Comparison of ENCODE assay signal across 8 cellular contexts in the genomic region with DNA sequence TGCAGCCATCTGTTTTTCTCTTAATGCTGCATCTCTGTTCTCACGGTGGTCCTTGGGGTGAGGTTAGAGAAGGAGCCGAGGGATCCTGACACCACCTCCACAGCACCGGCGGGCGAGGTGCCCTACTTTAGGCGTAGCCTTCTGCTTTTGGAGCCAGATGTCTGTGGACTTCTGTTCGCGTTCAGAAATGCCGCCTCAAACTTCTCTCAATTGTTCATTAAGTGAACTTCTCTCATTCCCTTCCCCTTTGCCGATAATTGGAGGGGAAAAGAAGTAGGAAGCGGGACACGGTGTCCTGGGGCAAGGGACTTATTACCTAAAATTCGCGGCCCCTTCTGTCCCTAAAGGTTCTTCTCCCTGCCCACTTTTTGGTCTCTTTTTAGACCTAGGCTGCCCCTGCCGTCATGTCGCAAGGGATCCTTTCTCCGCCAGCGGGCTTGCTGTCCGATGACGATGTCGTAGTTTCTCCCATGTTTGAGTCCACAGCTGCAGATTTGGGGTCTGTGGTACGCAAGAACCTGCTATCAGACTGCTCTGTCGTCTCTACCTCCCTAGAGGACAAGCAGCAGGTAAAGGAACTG. TPM values are rescaled to one million over a fixed set of nuclear protein-coding genes. Genes with fewer than 3 reads are reported as not detected.
DNase-seq lines count a peak whose midpoint lies in the region; ATAC-seq, FAIRE-seq and TF ChIP-seq lines count a peak whose summit lies in the region.

No MANE protein-coding gene starts in this region.

- H3K27ac ChIP-seq in CD8-positive, alpha-beta T cell (ENCODE audit: low read depth, low read length), result no peak overlapping the region
- H3K27ac ChIP-seq in astrocyte (ENCODE audit: low read depth, low read length) (peak overlapping the region; percentile 46), mesodermal cell (ENCODE audit: low read depth, low read length, severe bottlenecking) (peak overlapping the region; percentile 98)

- 0 to 2% methylated on average over 11 to 12 of the region's 23 CpGs for WGBS in mesodermal cell (ENCODE audit: insufficient coverage in 2 of 2), 2 experiments

- H4K20me1 ChIP-seq in astrocyte (ENCODE audit: insufficient read depth, low read length), result peaks cover 6% of the 10 kb centered on the region

- H3K79me2 ChIP-seq in astrocyte (ENCODE audit: insufficient read depth, low read length), result peaks cover 71% of the 10 kb centered on the region

- peaks cover 18% of the 10 kb centered on the region for H3K36me3 Mint-ChIP-seq in CD8-positive, alpha-beta T cell
- H3K36me3 Mint-ChIP-seq in astrocyte (ENCODE audit: low read depth, unreplicated experiment) (no peaks in the 10 kb centered on the region), T-helper 17 cell (ENCODE audit: low read depth) (no peaks in the 10 kb centered on the region)

- POLR2A ChIA-PET in CD8-positive, alpha-beta T cell (lab: Charles Lee), result interaction anchor here (0.7 to 2.5 kb wide), 3 partner anchors 158 to 1175 kb away, joined by 3 to 12 read pairs (median 9); partner anchors contain the start of genes FAM53C and KDM3B

- no peaks in the 10 kb centered on the region for H3K27me3 ChIP-seq in CD8-positive, alpha-beta T cell (ENCODE audit: insufficient read depth, low read length)
- no peaks in the 10 kb centered on the region for H3K27me3 ChIP-seq in astrocyte (ENCODE audit: insufficient read depth, low read length)

- H3K36me3 ChIP-seq in CD8-positive, alpha-beta T cell (ENCODE audit: insufficient read depth, low read length), result no peaks in the 10 kb centered on the region
- H3K36me3 ChIP-seq in astrocyte (ENCODE audit: insufficient read depth, low read length), result peaks cover 24% of the 10 kb centered on the region
- H3K36me3 ChIP-seq in mesodermal cell (ENCODE audit: control insufficient read depth, insufficient read depth, low read length), result peaks cover 60% of the 10 kb centered on the region

- H3K4me2 ChIP-seq in astrocyte (ENCODE audit: low read length), result peak overlapping the region; percentile 87

- H3K9ac ChIP-seq in astrocyte (ENCODE audit: low read length), result peak overlapping the region; percentile 98

- TF ChIP-seq CTCF in CD8-positive, alpha-beta T cell (IDR thresholded peaks at IDR 0.05), result no peak
- TF ChIP-seq CTCF in astrocyte (IDR thresholded peaks at IDR 0.05; ENCODE audit: insufficient read depth, low read depth, low read length), result no peak

- no peak for FAIRE-seq in astrocyte (lab: Jason Lieb, UNC)
- FAIRE-seq in HTR-8/SVneo (lab: Jason Lieb, UNC), result no peak

- H3K4me3 Mint-ChIP-seq in CD8-positive, alpha-beta T cell, result no peak overlapping the region
- no peak overlapping the region for H3K4me3 Mint-ChIP-seq in astrocyte (ENCODE audit: unreplicated experiment)
- H3K4me3 Mint-ChIP-seq in T-helper 17 cell, result no peak overlapping the region

- no peak overlapping the region for H3K27ac Mint-ChIP-seq in CD8-positive, alpha-beta T cell
- peak overlapping the region; percentile 12 for H3K27ac Mint-ChIP-seq in astrocyte (ENCODE audit: unreplicated experiment)
- H3K27ac Mint-ChIP-seq in T-helper 17 cell, result no peak overlapping the region

- H3K4me1 Mint-ChIP-seq in CD8-positive, alpha-beta T cell (ENCODE audit: low read depth), result peaks cover 7% of the 10 kb centered on the region
- H3K4me1 Mint-ChIP-seq in astrocyte (ENCODE audit: low read depth, unreplicated experiment), result peaks cover 2% of the 10 kb centered on the region
- H3K4me1 Mint-ChIP-seq in T-helper 17 cell, result peaks cover 8% of the 10 kb centered on the region

- peaks cover 15% of the 10 kb centered on the region for H3K4me1 ChIP-seq in CD8-positive, alpha-beta T cell (ENCODE audit: insufficient read depth, low read length)
- peaks cover 12% of the 10 kb centered on the region for H3K4me1 ChIP-seq in astrocyte (ENCODE audit: insufficient read depth, low read length)
- peaks cover 5% of the 10 kb centered on the region for H3K4me1 ChIP-seq in mesodermal cell (ENCODE audit: control insufficient read depth, insufficient read depth, low read length, poor library complexity, severe bottlenecking)

- H3K9me3 ChIP-seq in CD8-positive, alpha-beta T cell (ENCODE audit: low read length), result no peaks in the 10 kb centered on the region
- H3K9me3 ChIP-seq in astrocyte (ENCODE audit: insufficient read depth, low read depth, low read length) (no peaks in the 10 kb centered on the region), mesodermal cell (ENCODE audit: control insufficient read depth, low read length) (no peaks in the 10 kb centered on the region), T-helper 17 cell (ENCODE audit: control insufficient read depth, low read length, poor library complexity, severe bottlenecking) (no peaks in the 10 kb centered on the region)

- H3K9me3 Mint-ChIP-seq in CD8-positive, alpha-beta T cell, result no peaks in the 10 kb centered on the region
- no peaks in the 10 kb centered on the region for H3K9me3 Mint-ChIP-seq in astrocyte (ENCODE audit: unreplicated experiment)

- CTCF ChIA-PET in CD8-positive, alpha-beta T cell (lab: Charles Lee), result interaction anchor here (0.5 to 2.6 kb wide), 9 partner anchors 28 to 325 kb away, joined by 3 to 8 read pairs (median 3); partner anchors contain the start of gene KDM3B

- H3K27me3 Mint-ChIP-seq in CD8-positive, alpha-beta T cell (ENCODE audit: low read depth), result no peaks in the 10 kb centered on the region
- H3K27me3 Mint-ChIP-seq in astrocyte (ENCODE audit: low read depth, unreplicated experiment) (no peaks in the 10 kb centered on the region), T-helper 17 cell (no peaks in the 10 kb centered on the region)

- no peak for DNase-seq in CD8-positive, alpha-beta T cell
- DNase-seq in astrocyte (ENCODE audit: low read depth) (no peak), T-helper 17 cell (no peak), HTR-8/SVneo (ENCODE audit: insufficient read length, low spot score) (no peak)
- DNase-seq in stimulated activated CD4-positive, alpha-beta T cell treated with anti-CD3 and anti-CD28 coated beads, Interleukin-4, amount 100 ng/mL, for 4 hours, result no peak

- H2AFZ ChIP-seq in astrocyte (ENCODE audit: low read depth, low read length), result peak overlapping the region; percentile 93

- intact Hi-C loops in CD8-positive, alpha-beta T cell (cut with DNase I, micrococcal nuclease), result loop anchor here (1.0 to 2.0 kb wide), 4 partner anchors 34 to 363 kb away; partner anchors contain the start of genes CDC25C (in 2 of the 2), CDC23 (in 1 of the 2) and ETF1 (in 1 of the 2)

- no peak for ATAC-seq in CD8-positive, alpha-beta T cell
- peak; percentile 2 for ATAC-seq in HG03457 (IDR thresholded peaks at IDR 0.05; ENCODE audit: unreplicated experiment)
- ATAC-seq in T-helper 17 cell, result no peak
- ATAC-seq in GM19395 (IDR thresholded peaks at IDR 0.05; ENCODE audit: unreplicated experiment), result no peak

- peak overlapping the region; percentile 67 for H3K4me3 ChIP-seq in CD8-positive, alpha-beta T cell (ENCODE audit: low read depth, low read length)
- H3K4me3 ChIP-seq in astrocyte (ENCODE audit: insufficient read depth, low read depth, low read length) (peak overlapping the region; percentile 99), mesodermal cell (ENCODE audit: extremely low read depth, insufficient read depth, low read length, poor library complexity, severe bottlenecking) (peak overlapping the region; percentile 84)

RNA-seq across cellular contexts. Expression of gene KIF20A, which starts 0.5 kb away (rescaled TPM):
- under 1 TPM in 1 of 2 experiments, not detected in 1; 0.19 TPM for total RNA-seq in CD8-positive, alpha-beta T cell
- 2.7 and 4.7 TPM in 2 replicates for total RNA-seq in astrocyte
- polyA plus RNA-seq in mesodermal cell (2013, experiment 1 of 2), result 71.1 TPM
- 75.8 TPM for polyA plus RNA-seq in mesodermal cell (2013, experiment 2 of 2)
- under 1 TPM in 1 of 2 donors, not detected in 1; 0.27 TPM for total RNA-seq in T-helper 17 cell

RNA-seq across cellular contexts. Expression of gene BRD8, which starts 0.9 kb away (rescaled TPM):
- 10 to 100 TPM; 13.0 to 15.0 TPM for total RNA-seq in CD8-positive, alpha-beta T cell
- 33.1 and 35.0 TPM in 2 replicates for total RNA-seq in astrocyte
- 65.1 TPM for polyA plus RNA-seq in mesodermal cell (2013, experiment 1 of 2)
- polyA plus RNA-seq in mesodermal cell (2013, experiment 2 of 2), result 66.3 TPM
- total RNA-seq in T-helper 17 cell, result 10 to 100 TPM; 26.4 to 30.0 TPM

RNA-seq across cellular contexts. Expression of gene CDC23, which starts 33.8 kb away (rescaled TPM):
- 10 to 100 TPM; 18.2 to 20.5 TPM for total RNA-seq in CD8-positive, alpha-beta T cell
- total RNA-seq in astrocyte (27.6 and 34.2 TPM in 2 replicates), T-helper 17 cell (10 to 100 TPM; 12.4 to 18.2 TPM)
- 35.4 TPM for polyA plus RNA-seq in mesodermal cell (2013, experiment 1 of 2)
- polyA plus RNA-seq in mesodermal cell (2013, experiment 2 of 2), result 36.0 TPM

RNA-seq across cellular contexts. Expression of gene NME5, which starts 40.1 kb away (rescaled TPM):
- not detected for total RNA-seq in CD8-positive, alpha-beta T cell
- total RNA-seq in astrocyte, result 2.9 and 3.2 TPM in 2 replicates
- 1.7 TPM for polyA plus RNA-seq in mesodermal cell (2013, experiment 1 of 2)
- polyA plus RNA-seq in mesodermal cell (2013, experiment 2 of 2), result 2.0 TPM
- total RNA-seq in T-helper 17 cell, result not detected
